8 cellular contexts compared by ENCODE assay signal in genomic region chr1:34983700-34984355, GRCh38. TPM values are rescaled to one million over a fixed set of nuclear protein-coding genes. Genes with fewer than 3 reads are reported as not detected.
DNase-seq lines count a peak whose midpoint lies in the region; TF ChIP-seq lines count a peak whose summit lies in the region.

No MANE protein-coding gene starts in this region.

- H3K79me2 ChIP-seq in neural progenitor cell (ENCODE audit: low read depth), result no peaks in the 10 kb centered on the region

- POLR2A ChIA-PET in CD4-positive, alpha-beta memory T cell (lab: Charles Lee; ENCODE audit: partially characterized antibody), result interaction anchor here (0.7 to 3.2 kb wide), 8 partner anchors 9 to 209 kb away, joined by 3 to 33 read pairs (median 12); partner anchors contain the start of genes SFPQ, SMIM12, ZMYM1 and ZMYM6

- no peak overlapping the region for H3K9ac ChIP-seq in neural progenitor cell

- peaks cover 22 to 60% (median 41%) of the 10 kb centered on the region in 4 donors for H3K4me1 Mint-ChIP-seq in CD4-positive, alpha-beta memory T cell
- peaks cover 8% of the 10 kb centered on the region for H3K4me1 Mint-ChIP-seq in neural progenitor cell

- H3K4me3 Mint-ChIP-seq in CD4-positive, alpha-beta memory T cell, result peak overlapping the region; percentile 95 to 100 (median 99)
- peak overlapping the region; percentile 94 for H3K4me3 Mint-ChIP-seq in neural progenitor cell

- peak overlapping the region; percentile 95 to 99 (median 98) for H3K27ac Mint-ChIP-seq in CD4-positive, alpha-beta memory T cell
- no peak overlapping the region for H3K27ac Mint-ChIP-seq in neural progenitor cell

- no peaks in the 10 kb centered on the region for H3K9me3 ChIP-seq in CD4-positive, alpha-beta memory T cell (ENCODE audit: control insufficient read depth in 1 of 2, low read length in 2 of 2)
- H3K9me3 ChIP-seq in neural progenitor cell (ENCODE audit: low read depth), result no peaks in the 10 kb centered on the region

- no peaks in the 10 kb centered on the region for H4K20me1 ChIP-seq in neural progenitor cell (ENCODE audit: low read depth)

- H3K27me3 Mint-ChIP-seq in CD4-positive, alpha-beta memory T cell, result no peaks in the 10 kb centered on the region
- peaks cover 6% of the 10 kb centered on the region for H3K27me3 Mint-ChIP-seq in neural progenitor cell (ENCODE audit: insufficient read depth, low read depth)

- intact Hi-C loops in CD4-positive, alpha-beta memory T cell (cut with micrococcal nuclease), result loop anchor here (2.0 to 10.0 kb wide), 3 partner anchors 47 to 821 kb away; partner anchors contain the start of genes AGO4 and ZMYM6
- intact Hi-C loops in dorsolateral prefrontal cortex (cut with DNase I) (loop anchor here (10.0 kb wide), 2 partner anchors 109 to 119 kb away; no protein-coding TSS in a partner anchor), posterior cingulate gyrus (cut with DNase I) (loop anchor here (10.0 kb wide), 2 partner anchors 59 to 129 kb away; partner anchors contain the start of genes DLGAP3 and SMIM12)

- peak overlapping the region; percentile 48 to 88 for H3K4me3 ChIP-seq in CD4-positive, alpha-beta memory T cell (ENCODE audit: low read length in 2 of 2)
- H3K4me3 ChIP-seq in NB4 (ENCODE audit: low read depth, low read length) (peak overlapping the region; percentile 66), dorsolateral prefrontal cortex (peak overlapping the region in 57 of 59 donors; percentile 61 to 93 (median 79)), neural progenitor cell (peak overlapping the region; percentile 60)

- CTCF ChIA-PET in CD4-positive, alpha-beta memory T cell (lab: Charles Lee; ENCODE audit: partially characterized antibody), result interaction anchor here (2.5 kb wide), 1 partner anchor 118 kb away, joined by 7 read pairs; no protein-coding TSS in a partner anchor

- peak overlapping the region; percentile 97 for H3K4me2 ChIP-seq in neural progenitor cell

- no peak for TF ChIP-seq POLR2A in NB4 (IDR thresholded peaks at IDR 0.05; ENCODE audit: extremely low read depth, insufficient read length)

- TF ChIP-seq CTCF in NB4 (IDR thresholded peaks at IDR 0.05; ENCODE audit: low read depth, low read length) (no peak), dorsolateral prefrontal cortex (IDR thresholded peaks at IDR 0.05 in 54 of 56, conservative IDR thresholded peaks at IDR 0.05 in 2 of 56; ENCODE audit: low read depth in 1 of 56, partially characterized antibody in 56 of 56) (no peak), neural progenitor cell (IDR thresholded peaks at IDR 0.05) (no peak)

- no peaks in the 10 kb centered on the region for H3K36me3 ChIP-seq in CD4-positive, alpha-beta memory T cell (ENCODE audit: insufficient read depth, low read length)
- H3K36me3 ChIP-seq in neural progenitor cell, result no peaks in the 10 kb centered on the region

- H3K27me3 ChIP-seq in CD4-positive, alpha-beta memory T cell (ENCODE audit: insufficient read depth, low read length), result no peaks in the 10 kb centered on the region
- H3K27me3 ChIP-seq in dorsolateral prefrontal cortex, result no peaks in the 10 kb centered on the region
- no peaks in the 10 kb centered on the region for H3K27me3 ChIP-seq in neural progenitor cell

- peaks cover 27% of the 10 kb centered on the region for H3K4me1 ChIP-seq in CD4-positive, alpha-beta memory T cell (ENCODE audit: insufficient read depth, low read length)
- H3K4me1 ChIP-seq in neural progenitor cell, result peaks cover 11% of the 10 kb centered on the region

- no peak overlapping the region for H2AFZ ChIP-seq in neural progenitor cell (replicated peaks)

- peaks cover 22 to 45% of the 10 kb centered on the region in 2 donors for H3K36me3 Mint-ChIP-seq in CD4-positive, alpha-beta memory T cell
- H3K36me3 Mint-ChIP-seq in neural progenitor cell, result peaks cover 5% of the 10 kb centered on the region

- DNase-seq in CD4-positive, alpha-beta memory T cell, result peak in 1 of 5 donors; percentile 19
- no peak for DNase-seq in NB4 (ENCODE audit: low read depth)
- no peak for DNase-seq in dorsolateral prefrontal cortex
- peak; percentile 28 for DNase-seq in neural progenitor cell (ENCODE audit: low spot score)
- no peak for DNase-seq in NCI-H446 treated with DMSO at 0.1 percent for 48 hours (lab: John Stamatoyannopoulos, UW)
- DNase-seq in epidermal melanocyte (ENCODE audit: insufficient read length, low spot score), result no peak
- no peak for DNase-seq in posterior cingulate gyrus
- DNase-seq in activated CD4-positive, alpha-beta T cell treated with anti-CD3 and anti-CD28 coated beads for 48 hours, result no peak

- peak overlapping the region; percentile 81 for H3K27ac ChIP-seq in CD4-positive, alpha-beta memory T cell (ENCODE audit: low read depth, low read length)
- H3K27ac ChIP-seq in dorsolateral prefrontal cortex, result peak overlapping the region in 47 of 59 donors; percentile 68 to 95 (median 89)
- no peak overlapping the region for H3K27ac ChIP-seq in neural progenitor cell

- peaks cover 21% of the 10 kb centered on the region for H3F3A ChIP-seq in neural progenitor cell (ENCODE audit: low read depth)

- no peaks in the 10 kb centered on the region for H3K9me3 Mint-ChIP-seq in CD4-positive, alpha-beta memory T cell
- H3K9me3 Mint-ChIP-seq in neural progenitor cell, result no peaks in the 10 kb centered on the region

RNA-seq across cellular contexts. Expression of gene TMEM35B, which starts 1.3 kb away (rescaled TPM):
- 10 to 100 TPM; 51.7 to 54.2 TPM for total RNA-seq in CD4-positive, alpha-beta memory T cell
- polyA plus RNA-seq in CD4-positive, alpha-beta memory T cell, result 100 to 1,000 TPM; 225 to 291 TPM
- total RNA-seq in dorsolateral prefrontal cortex (10 to 100 TPM in 3 of 120 experiments, 1 to 10 TPM in 116, under 1 TPM in 1; 0.79 to 14.2 (median 4.7) TPM), neural progenitor cell (ENCODE audit: low replicate concordance) (17.7 and 28.8 TPM in 2 replicates)

RNA-seq across cellular contexts. Expression of gene ZMYM6, which starts 47.9 kb away (rescaled TPM):
- 10 to 100 TPM; 42.9 to 45.8 TPM for total RNA-seq in CD4-positive, alpha-beta memory T cell
- polyA plus RNA-seq in CD4-positive, alpha-beta memory T cell, result 1 to 10 TPM; 7.5 to 8.2 TPM
- total RNA-seq in dorsolateral prefrontal cortex, result 10 to 100 TPM; 15.7 to 45.8 (median 29.0) TPM
- total RNA-seq in neural progenitor cell (ENCODE audit: low replicate concordance), result 11.5 and 18.4 TPM in 2 replicates

RNA-seq across cellular contexts. Expression of gene DLGAP3, which starts 54.4 kb away (rescaled TPM):
- total RNA-seq in CD4-positive, alpha-beta memory T cell, result 1 to 10 TPM; 1.5 TPM
- polyA plus RNA-seq in CD4-positive, alpha-beta memory T cell, result under 1 TPM; 0.08 to 0.18 TPM
- total RNA-seq in dorsolateral prefrontal cortex, result 100 to 1,000 TPM in 107 of 120 experiments, 10 to 100 TPM in 13; 30.3 to 213 (median 129) TPM
- total RNA-seq in neural progenitor cell (ENCODE audit: low replicate concordance), result 0.65 TPM in 1 of 2 replicates, not detected in the other

Comparison
In these comparisons a context has a peak if more than half of its experiments do, and no peak if none do; other contexts are left out.
1. RNA of gene DLGAP3, which starts 54.4 kb away (total RNA-seq): 30.3 to 213 TPM in dorsolateral prefrontal cortex; 1.5 TPM in CD4-positive, alpha-beta memory T cell and 0.65 TPM in neural progenitor cell; every median in the first group is over 10 times any median in the second.
2. Peak in every context shown above with its lines, with median percentiles within 50 percentile points of each other: H3K4me3 ChIP-seq.